1 cellular context compared by ENCODE assay signal in genomic region chr19:39531834-39532232, GRCh38.
TF ChIP-seq lines count a peak whose summit lies in the region.

No MANE protein-coding gene starts in this region.

TF ChIP-seq in WTC11, 78 proteins besides CTCF, POLR2A, EP300 and RAD21 (continued from another document):
- TF ChIP-seq, protein P1, sequence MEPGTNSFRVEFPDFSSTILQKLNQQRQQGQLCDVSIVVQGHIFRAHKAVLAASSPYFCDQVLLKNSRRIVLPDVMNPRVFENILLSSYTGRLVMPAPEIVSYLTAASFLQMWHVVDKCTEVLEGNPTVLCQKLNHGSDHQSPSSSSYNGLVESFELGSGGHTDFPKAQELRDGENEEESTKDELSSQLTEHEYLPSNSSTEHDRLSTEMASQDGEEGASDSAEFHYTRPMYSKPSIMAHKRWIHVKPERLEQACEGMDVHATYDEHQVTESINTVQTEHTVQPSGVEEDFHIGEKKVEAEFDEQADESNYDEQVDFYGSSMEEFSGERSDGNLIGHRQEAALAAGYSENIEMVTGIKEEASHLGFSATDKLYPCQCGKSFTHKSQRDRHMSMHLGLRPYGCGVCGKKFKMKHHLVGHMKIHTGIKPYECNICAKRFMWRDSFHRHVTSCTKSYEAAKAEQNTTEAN (CRISPR knock-in tag; IDR thresholded peaks at IDR 0.05): no peak
- TF ChIP-seq NR1H2 (CRISPR knock-in tag; IDR thresholded peaks at IDR 0.05): no peak
